16 cellular contexts compared by ENCODE assay signal in the genomic region with DNA sequence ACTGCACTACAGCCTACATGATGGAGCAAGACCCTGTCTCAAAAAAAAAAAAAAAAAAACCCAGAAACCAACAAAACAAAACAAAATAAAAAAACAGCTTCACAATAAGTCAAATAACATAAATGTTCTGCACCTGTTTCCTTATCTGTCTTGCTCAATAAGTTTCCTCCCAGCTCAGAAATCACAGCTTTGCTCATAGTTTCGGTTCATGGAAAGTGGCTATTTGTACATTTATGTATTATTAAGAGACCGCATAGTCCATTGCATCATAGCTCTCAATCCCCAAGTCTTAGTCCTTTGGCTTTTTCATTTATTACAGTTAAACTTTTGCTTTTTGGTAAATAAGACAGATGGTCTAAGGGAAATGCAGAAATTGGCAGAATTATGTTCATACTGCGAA. TPM values are rescaled to one million over a fixed set of nuclear protein-coding genes. Genes with fewer than 3 reads are reported as not detected.
DNase-seq lines count a peak whose midpoint lies in the region; ATAC-seq, FAIRE-seq and TF ChIP-seq lines count a peak whose summit lies in the region.
"Had no signal": no experiment of that assay in that cellular context is flagged by ENCODE, and none has a peak within 500 bp of the region (broad histone marks: within the 10 kb centered on the region; RNA-seq: fewer than 3 reads in every experiment).

No MANE protein-coding gene starts in this region.

- H4K20me1 ChIP-seq in mammary epithelial cell (ENCODE audit: insufficient read depth, low read length) = no peaks in the 10 kb centered on the region
- H4K20me1 ChIP-seq: BLaER1 had no signal

- H3K4me1 ChIP-seq in mammary epithelial cell (ENCODE audit: insufficient read depth, low read length) (peaks cover 45% of the 10 kb centered on the region), kidney (ENCODE audit: control insufficient read depth in 1 of 2, insufficient read depth in 1 of 2, low read depth in 1 of 2, low read length in 2 of 2) (no peaks in the 10 kb centered on the region)
- H3K4me1 ChIP-seq: BLaER1 had no signal

- H3K9ac ChIP-seq in mammary epithelial cell (ENCODE audit: insufficient read depth, low read length) (no peak overlapping the region), kidney (ENCODE audit: low read length in 2 of 2) (no peak overlapping the region)
- H3K9ac ChIP-seq: BLaER1 had no signal

- no peak for ATAC-seq in HG02938 (IDR thresholded peaks at IDR 0.05; ENCODE audit: unreplicated experiment)

- no peaks in the 10 kb centered on the region for H3K36me3 ChIP-seq in mammary epithelial cell (ENCODE audit: insufficient read depth, low read length)
- no peaks in the 10 kb centered on the region for H3K36me3 ChIP-seq in kidney (ENCODE audit: control insufficient read depth in 1 of 2, insufficient read depth in 2 of 2, low read length in 2 of 2)
- H3K36me3 ChIP-seq: BLaER1, HAP-1 had no signal

- H3K4me3 Mint-ChIP-seq in MCF 10A (ENCODE audit: unreplicated experiment) = no peak overlapping the region
- H3K4me3 Mint-ChIP-seq in glutamatergic neuron (ENCODE audit: unreplicated experiment) = no peak overlapping the region
- H3K4me3 Mint-ChIP-seq: CD4-positive, CD25-positive, alpha-beta regulatory T cell had no signal

- H3K36me3 Mint-ChIP-seq in MCF 10A (ENCODE audit: insufficient read depth, unreplicated experiment) = peaks cover 5% of the 10 kb centered on the region
- no peaks in the 10 kb centered on the region for H3K36me3 Mint-ChIP-seq in glutamatergic neuron (ENCODE audit: unreplicated experiment)
- H3K36me3 Mint-ChIP-seq: CD4-positive, CD25-positive, alpha-beta regulatory T cell had no signal

- H3K27me3 Mint-ChIP-seq in MCF 10A (ENCODE audit: insufficient read depth, unreplicated experiment) (no peaks in the 10 kb centered on the region), glutamatergic neuron (ENCODE audit: unreplicated experiment) (peaks cover 3% of the 10 kb centered on the region)

- no peak overlapping the region for H3K27ac Mint-ChIP-seq in MCF 10A (ENCODE audit: low read depth, unreplicated experiment)
- no peak overlapping the region for H3K27ac Mint-ChIP-seq in glutamatergic neuron (ENCODE audit: unreplicated experiment)
- H3K27ac Mint-ChIP-seq: CD4-positive, CD25-positive, alpha-beta regulatory T cell had no signal

- H3K9me3 ChIP-seq in mammary epithelial cell (replicated peaks; ENCODE audit: insufficient read depth, low read length) (no peaks in the 10 kb centered on the region), kidney (ENCODE audit: control insufficient read depth in 1 of 2, low read length in 2 of 2) (no peaks in the 10 kb centered on the region)
- H3K9me3 ChIP-seq: BLaER1, HAP-1 had no signal

- no peaks in the 10 kb centered on the region for H3K9me3 Mint-ChIP-seq in MCF 10A (ENCODE audit: unreplicated experiment)
- H3K9me3 Mint-ChIP-seq in glutamatergic neuron (ENCODE audit: unreplicated experiment) = peaks cover 2% of the 10 kb centered on the region
- H3K9me3 Mint-ChIP-seq: CD4-positive, CD25-positive, alpha-beta regulatory T cell had no signal

- intact Hi-C loops in mammary epithelial cell (cut with micrococcal nuclease) = loop anchor here (10.0 kb wide), 1 partner anchor 236 kb away; a partner anchor contains a TSS
- intact Hi-C loops in MCF 10A (cut with micrococcal nuclease) = no loop called here
- intact Hi-C loops in kidney (cut with DNase I) = no loop called here

- WGBS in mammary epithelial cell (ENCODE audit: low coverage, missing lambda C conversion rate) = 97% methylated on average over 3 of the region's 3 CpGs

- BruUV-seq in mammary epithelial cell (replicated peaks; lab: Mats Ljungman, UMichigan) (no TSS peak), MCF 10A (replicated peaks; lab: Mats Ljungman, UMichigan) (no TSS peak)

- no peak for FAIRE-seq in kidney (lab: Jason Lieb, UNC)
- FAIRE-seq: H1 had no signal

- no peaks in the 10 kb centered on the region for H3K27me3 ChIP-seq in mammary epithelial cell (ENCODE audit: insufficient read depth, low read length)
- H3K27me3 ChIP-seq: BLaER1 had no signal

- H3K79me2 ChIP-seq in mammary epithelial cell (ENCODE audit: insufficient read depth, low read length) = no peaks in the 10 kb centered on the region

- POLR2A ChIA-PET in MCF 10A (lab: Yijun Ruan, JAX) = interaction anchor here (0.6 to 0.9 kb wide), 2 partner anchors 17 to 526 kb away, joined by 3 to 4 read pairs; no protein-coding TSS in a partner anchor

- H3K4me2 ChIP-seq in mammary epithelial cell (ENCODE audit: insufficient read depth, low read depth, low read length) = no peak overlapping the region
- H3K4me2 ChIP-seq: BLaER1 had no signal

- dilution Hi-C loops in mammary epithelial cell (cut with HindIII; ENCODE audit: low sequenced_read_pairs) = no loop called here

- H3K4me3 ChIP-seq in mammary epithelial cell (replicated peaks in 1 of 3; ENCODE audit: insufficient read depth in 1 of 3, low read depth in 2 of 3, low read length in 3 of 3) (no peak overlapping the region), fibroblast of pulmonary artery (replicated peaks; ENCODE audit: low read depth, low read length) (no peak overlapping the region), kidney (ENCODE audit: low read length in 2 of 2) (no peak overlapping the region)
- H3K4me3 ChIP-seq: BLaER1, HAP-1 had no signal

- in situ Hi-C loops in mammary epithelial cell (cut with MboI; ENCODE audit: low sequenced_read_pairs in 2 of 2) = no loop called here

- CTCF ChIA-PET in mammary epithelial cell (lab: Charles Lee; ENCODE audit: low non-redundant PET) = no interaction called here
- CTCF ChIA-PET in MCF 10A (lab: Yijun Ruan, JAX) = interaction anchor here (1.3 to 2.2 kb wide), 3 partner anchors 12 to 90 kb away, joined by 6 to 13 read pairs (median 6); no protein-coding TSS in a partner anchor

- no peak overlapping the region for H3K27ac ChIP-seq in mammary epithelial cell (ENCODE audit: insufficient read depth, low read depth, low read length)
- H3K27ac ChIP-seq in kidney (ENCODE audit: low read depth in 2 of 2, low read length in 2 of 2) = no peak overlapping the region
- H3K27ac ChIP-seq: BLaER1, HL-60 had no signal

- TF ChIP-seq CTCF in mammary epithelial cell (conservative IDR thresholded peaks at IDR 0.05 in 1 of 2, IDR thresholded peaks at IDR 0.05 in 1 of 2; ENCODE audit: extremely low read depth in 1 of 2, insufficient read depth in 1 of 2, low read depth in 1 of 2, low read length in 2 of 2) = no peak
- no peak for TF ChIP-seq CTCF in MCF 10A (IDR thresholded peaks at IDR 0.05; ENCODE audit: unreplicated experiment)
- no peak for TF ChIP-seq CTCF in fibroblast of pulmonary artery (IDR thresholded peaks at IDR 0.05; ENCODE audit: low read length, missing control alignments)
- TF ChIP-seq CTCF in kidney (IDR thresholded peaks at IDR 0.05; ENCODE audit: borderline replicate concordance, extremely low read depth, insufficient read depth) = no peak
- no peak for TF ChIP-seq CTCF in glutamatergic neuron (IDR thresholded peaks at IDR 0.05; ENCODE audit: partially characterized antibody, unreplicated experiment)

- DNase-seq in mammary epithelial cell (peak; percentile 10), MCF 10A (ENCODE audit: unreplicated experiment) (no peak), NOMO-1 treated with DMSO at 0.1 percent for 48 hours (lab: John Stamatoyannopoulos, UW; ENCODE audit: unreplicated experiment) (peak; percentile 48), fibroblast of pulmonary artery (ENCODE audit: low read depth) (peak; percentile 65), kidney (no peak), glutamatergic neuron (no peak)
- DNase-seq: 8988T; AML-193; CD4-positive, CD25-positive, alpha-beta regulatory T cell; DMS53; GF-D8 had no signal

- H3K4me1 Mint-ChIP-seq in MCF 10A (ENCODE audit: insufficient read depth, unreplicated experiment) (peaks cover 36% of the 10 kb centered on the region), glutamatergic neuron (ENCODE audit: low read depth, unreplicated experiment) (no peaks in the 10 kb centered on the region)
- H3K4me1 Mint-ChIP-seq: CD4-positive, CD25-positive, alpha-beta regulatory T cell had no signal

- no peak overlapping the region for H2AFZ ChIP-seq in mammary epithelial cell (ENCODE audit: low read depth, low read length)

RNA-seq across cellular contexts. Expression of a gene that starts 24.4 kb away (rescaled TPM):
- not detected for total RNA-seq in mammary epithelial cell
- not detected for polyA plus RNA-seq in mammary epithelial cell
- polyA minus RNA-seq in mammary epithelial cell = not detected
- total RNA-seq in MCF 10A (2022) = 0.33 TPM in 1 of 2 replicates, not detected in the other
- 1.1 TPM for total RNA-seq in kidney
- not detected for polyA plus RNA-seq in kidney (ENCODE audit: insufficient read depth, low read depth, low replicate concordance)
- total RNA-seq in glutamatergic neuron (ENCODE audit: unreplicated experiment) = not detected
- total RNA-seq: CD4-positive, CD25-positive, alpha-beta regulatory T cell; H1 had no signal
- polyA plus RNA-seq: CD4-positive, CD25-positive, alpha-beta regulatory T cell; H1 had no signal

RNA-seq across cellular contexts. Expression of a gene that starts 44.7 kb away (rescaled TPM):
- 1 to 10 TPM in 1 of 2 donors, under 1 TPM in 1; 0.17 to 2.9 TPM for total RNA-seq in mammary epithelial cell
- 3.9 TPM for polyA plus RNA-seq in mammary epithelial cell
- polyA minus RNA-seq in mammary epithelial cell = 19.9 TPM
- total RNA-seq in MCF 10A (2022) = not detected in 2 replicates
- 0.13 TPM for total RNA-seq in kidney
- polyA plus RNA-seq in kidney (ENCODE audit: insufficient read depth, low read depth, low replicate concordance) = 0.09 TPM
- total RNA-seq in glutamatergic neuron (ENCODE audit: unreplicated experiment) = not detected
- total RNA-seq: CD4-positive, CD25-positive, alpha-beta regulatory T cell; H1 had no signal
- polyA plus RNA-seq: CD4-positive, CD25-positive, alpha-beta regulatory T cell; H1 had no signal

Comparison
In these comparisons a context has a peak if more than half of its experiments do, and no peak if none do; other contexts are left out.
1. DNase-seq: peak in mammary epithelial cell (single experiment), NOMO-1 treated with DMSO at 0.1 percent for 48 hours (single experiment) and fibroblast of pulmonary artery (single experiment); none in MCF 10A (single experiment), kidney (single experiment) and glutamatergic neuron (single experiment).